25 cellular contexts compared by ENCODE assay signal in the genomic region with DNA sequence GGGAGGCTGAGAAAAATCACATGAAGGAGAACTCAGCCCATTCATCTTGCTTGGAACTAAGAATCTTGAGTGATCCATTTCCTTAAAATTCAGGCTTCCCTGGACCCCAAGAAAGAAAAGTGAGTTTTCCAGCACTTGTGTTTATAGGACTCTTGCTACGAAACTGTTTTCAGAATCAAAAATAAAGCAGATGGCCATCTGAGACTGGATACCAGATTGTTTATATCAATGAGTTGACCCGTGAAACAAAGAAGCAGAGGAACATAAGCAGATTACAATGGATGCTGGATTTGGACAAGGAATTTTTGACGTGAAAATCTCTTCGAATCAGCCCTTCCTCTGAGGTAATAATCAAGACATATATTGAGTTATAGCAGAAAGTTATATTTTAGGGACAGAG.
"Had no signal": no experiment of that assay in that cellular context is flagged by ENCODE, and none has a peak within 500 bp of the region (broad histone marks: within the 10 kb centered on the region; RNA-seq: fewer than 3 reads in every experiment).

No MANE protein-coding gene starts in this region.

- H3K27ac ChIP-seq: brain microvascular endothelial cell had no signal

- H3K36me3 ChIP-seq: brain microvascular endothelial cell had no signal

- ATAC-seq: activated CD4-positive, alpha-beta T cell treated with anti-CD3 and anti-CD28 coated beads for 36 hours; activated CD8-positive, alpha-beta T cell treated with anti-CD3 and anti-CD28 coated beads for 36 hours; activated T-cell treated with anti-CD3 and anti-CD28 coated beads, Interleukin-2, amount 50 U/mL, for 4 hours; activated T-helper 17 cell treated with anti-CD3 and anti-CD28 coated beads, Interleukin-2, amount 50 U/mL, for 72 hours; effector memory CD8-positive, alpha-beta T cell; esophagus mucosa; T-cell had no signal

- DNase-seq: activated CD4-positive, alpha-beta T cell treated with anti-CD3 and anti-CD28 coated beads for 36 hours; activated CD4-positive, alpha-beta T cell treated with anti-CD3 and anti-CD28 coated beads, Interleukin-2, amount 10 ng/mL, durations not matched to agents 7 days and 5 days; activated CD4-positive, alpha-beta T cell treated with anti-CD3 and anti-CD28 coated beads, Interleukin-2, amount 50 U/mL, for 48 hours; activated CD4-positive, CD25-positive, alpha-beta regulatory T cell; activated CD4-positive, CD25-positive, alpha-beta regulatory T cell treated with anti-CD3 and anti-CD28 coated beads, Interleukin-2, amount 50 U/mL, for 72 hours; activated CD8-positive, alpha-beta memory T cell treated with anti-CD3 and anti-CD28 coated beads for 24 hours; activated CD8-positive, alpha-beta T cell treated with anti-CD3 and anti-CD28 coated beads for 36 hours; activated effector memory CD4-positive, alpha-beta T cell treated with Interleukin-2 at 50 U/mL for 16 hours; activated gamma-delta T cell treated with Interleukin-2 at 50 U/mL for 16 hours; activated naive CD4-positive, alpha-beta T cell treated with anti-CD3 and anti-CD28 coated beads, Interleukin-2, amount 50 U/mL, for 16 hours; activated naive CD4-positive, alpha-beta T cell treated with Interleukin-2 at 50 U/mL for 16 hours; activated T-cell treated with anti-CD3 and anti-CD28 coated beads, Interleukin-2, amount 50 U/mL, for 4 hours; amniotic stem cell; anterior cingulate cortex; brain microvascular endothelial cell; cortex of kidney; dermis blood vessel endothelial cell; effector CD4-positive, alpha-beta T cell; effector memory CD8-positive, alpha-beta T cell; foreskin fibroblast; head of caudate nucleus; T-cell; T-helper 9 cell had no signal

- H3K27me3 ChIP-seq: brain microvascular endothelial cell had no signal
